Comparison of ENCODE assay signal across 1 cellular context in the genomic region with DNA sequence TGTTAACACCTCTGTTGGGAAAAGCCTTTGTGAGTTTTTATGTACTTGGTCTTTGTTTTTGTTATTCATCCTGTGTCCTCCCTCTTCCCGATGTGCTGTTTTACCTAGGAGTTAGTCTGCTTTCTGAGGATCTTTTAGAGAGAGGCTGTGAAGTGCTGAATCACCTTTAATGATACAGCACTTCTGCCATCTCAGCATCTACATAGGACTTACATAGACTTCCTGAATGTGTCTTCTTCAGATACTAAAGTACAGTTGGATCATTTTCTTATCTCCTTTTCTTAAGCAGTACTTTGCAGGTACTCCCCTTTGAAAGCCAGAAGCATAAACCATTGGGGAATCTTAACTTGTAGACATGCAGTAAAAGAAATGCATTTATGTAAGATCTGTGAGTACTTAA.
TF ChIP-seq lines count a peak whose summit lies in the region.

No MANE protein-coding gene starts in this region.

TF ChIP-seq in GM23338, 12 proteins besides CTCF, POLR2A, EP300 and RAD21:
- TF ChIP-seq, protein P1, sequence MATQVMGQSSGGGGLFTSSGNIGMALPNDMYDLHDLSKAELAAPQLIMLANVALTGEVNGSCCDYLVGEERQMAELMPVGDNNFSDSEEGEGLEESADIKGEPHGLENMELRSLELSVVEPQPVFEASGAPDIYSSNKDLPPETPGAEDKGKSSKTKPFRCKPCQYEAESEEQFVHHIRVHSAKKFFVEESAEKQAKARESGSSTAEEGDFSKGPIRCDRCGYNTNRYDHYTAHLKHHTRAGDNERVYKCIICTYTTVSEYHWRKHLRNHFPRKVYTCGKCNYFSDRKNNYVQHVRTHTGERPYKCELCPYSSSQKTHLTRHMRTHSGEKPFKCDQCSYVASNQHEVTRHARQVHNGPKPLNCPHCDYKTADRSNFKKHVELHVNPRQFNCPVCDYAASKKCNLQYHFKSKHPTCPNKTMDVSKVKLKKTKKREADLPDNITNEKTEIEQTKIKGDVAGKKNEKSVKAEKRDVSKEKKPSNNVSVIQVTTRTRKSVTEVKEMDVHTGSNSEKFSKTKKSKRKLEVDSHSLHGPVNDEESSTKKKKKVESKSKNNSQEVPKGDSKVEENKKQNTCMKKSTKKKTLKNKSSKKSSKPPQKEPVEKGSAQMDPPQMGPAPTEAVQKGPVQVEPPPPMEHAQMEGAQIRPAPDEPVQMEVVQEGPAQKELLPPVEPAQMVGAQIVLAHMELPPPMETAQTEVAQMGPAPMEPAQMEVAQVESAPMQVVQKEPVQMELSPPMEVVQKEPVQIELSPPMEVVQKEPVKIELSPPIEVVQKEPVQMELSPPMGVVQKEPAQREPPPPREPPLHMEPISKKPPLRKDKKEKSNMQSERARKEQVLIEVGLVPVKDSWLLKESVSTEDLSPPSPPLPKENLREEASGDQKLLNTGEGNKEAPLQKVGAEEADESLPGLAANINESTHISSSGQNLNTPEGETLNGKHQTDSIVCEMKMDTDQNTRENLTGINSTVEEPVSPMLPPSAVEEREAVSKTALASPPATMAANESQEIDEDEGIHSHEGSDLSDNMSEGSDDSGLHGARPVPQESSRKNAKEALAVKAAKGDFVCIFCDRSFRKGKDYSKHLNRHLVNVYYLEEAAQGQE (IDR thresholded peaks at IDR 0.05; ENCODE audit: unreplicated experiment), result no peak
- no peak for TF ChIP-seq CREB1 (CRISPR knock-in tag; IDR thresholded peaks at IDR 0.05; ENCODE audit: low read depth)
- no peak for TF ChIP-seq ZNF114 (CRISPR knock-in tag; IDR thresholded peaks at IDR 0.05)
- no peak for TF ChIP-seq EZH2 (IDR thresholded peaks at IDR 0.05; ENCODE audit: low read depth, unreplicated experiment)
